1 cellular context compared by ENCODE assay signal in the genomic region with DNA sequence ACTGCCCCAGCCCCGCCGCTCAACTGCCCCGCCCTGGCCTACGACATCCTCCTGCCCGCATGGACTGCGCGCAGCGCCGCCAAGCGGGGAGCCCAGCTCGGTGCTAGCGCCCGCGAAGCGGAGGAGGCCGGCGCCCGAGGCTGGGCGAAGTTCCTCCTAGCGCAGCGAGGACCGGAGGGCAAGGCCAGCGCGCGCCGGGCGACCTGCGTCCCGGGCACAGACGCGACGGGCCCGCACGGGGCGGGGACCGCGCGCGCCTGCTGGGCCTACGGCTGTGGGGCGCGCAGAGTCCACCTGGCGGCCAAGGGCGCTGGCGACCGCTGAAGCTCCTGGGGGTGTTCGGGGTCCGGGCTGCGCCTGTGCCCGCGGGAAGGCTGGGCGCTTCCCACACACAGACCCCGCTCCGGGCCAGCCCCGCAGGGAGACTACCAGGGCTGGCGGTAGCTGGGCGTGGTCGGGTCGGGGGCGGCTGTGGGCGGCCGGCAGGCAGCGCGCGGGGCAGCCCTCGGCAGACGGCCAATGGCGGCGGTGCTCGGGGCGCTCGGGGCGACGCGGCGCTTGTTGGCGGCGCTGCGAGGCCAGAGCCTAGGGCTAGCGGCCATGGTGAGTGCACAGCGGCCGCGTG.
TF ChIP-seq lines count a peak whose summit lies in the region.

PCBD2 (plus strand) TSS at position 511 of the 625 bp plus-strand sequence; CDS start at position 520, 9 bp downstream.

TF ChIP-seq in K562, 482 proteins besides CTCF, POLR2A, EP300 and RAD21 (continued from another document and continues in another):
- TF ChIP-seq ZMIZ1 (IDR thresholded peaks at IDR 0.05; ENCODE audit: low read depth in 2 of 2, low read length in 2 of 2): no peak; a peak in 1 of 4 replicates
- TF ChIP-seq SAP30 (IDR thresholded peaks at IDR 0.05; ENCODE audit: borderline replicate concordance, insufficient read depth, low read depth, low read length, poor library complexity, severe bottlenecking): peak; percentile 31
- TF ChIP-seq, protein P1, sequence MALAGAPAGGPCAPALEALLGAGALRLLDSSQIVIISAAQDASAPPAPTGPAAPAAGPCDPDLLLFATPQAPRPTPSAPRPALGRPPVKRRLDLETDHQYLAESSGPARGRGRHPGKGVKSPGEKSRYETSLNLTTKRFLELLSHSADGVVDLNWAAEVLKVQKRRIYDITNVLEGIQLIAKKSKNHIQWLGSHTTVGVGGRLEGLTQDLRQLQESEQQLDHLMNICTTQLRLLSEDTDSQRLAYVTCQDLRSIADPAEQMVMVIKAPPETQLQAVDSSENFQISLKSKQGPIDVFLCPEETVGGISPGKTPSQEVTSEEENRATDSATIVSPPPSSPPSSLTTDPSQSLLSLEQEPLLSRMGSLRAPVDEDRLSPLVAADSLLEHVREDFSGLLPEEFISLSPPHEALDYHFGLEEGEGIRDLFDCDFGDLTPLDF (CRISPR knock-in tag; IDR thresholded peaks at IDR 0.05): peak; percentile 85
- TF ChIP-seq, protein P2, sequence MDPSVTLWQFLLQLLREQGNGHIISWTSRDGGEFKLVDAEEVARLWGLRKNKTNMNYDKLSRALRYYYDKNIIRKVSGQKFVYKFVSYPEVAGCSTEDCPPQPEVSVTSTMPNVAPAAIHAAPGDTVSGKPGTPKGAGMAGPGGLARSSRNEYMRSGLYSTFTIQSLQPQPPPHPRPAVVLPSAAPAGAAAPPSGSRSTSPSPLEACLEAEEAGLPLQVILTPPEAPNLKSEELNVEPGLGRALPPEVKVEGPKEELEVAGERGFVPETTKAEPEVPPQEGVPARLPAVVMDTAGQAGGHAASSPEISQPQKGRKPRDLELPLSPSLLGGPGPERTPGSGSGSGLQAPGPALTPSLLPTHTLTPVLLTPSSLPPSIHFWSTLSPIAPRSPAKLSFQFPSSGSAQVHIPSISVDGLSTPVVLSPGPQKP (CRISPR knock-in tag; IDR thresholded peaks at IDR 0.05): no peak
- no peak for TF ChIP-seq ZBTB8A (IDR thresholded peaks at IDR 0.05; ENCODE audit: partially characterized antibody)
- TF ChIP-seq ZNF644 (tag; IDR thresholded peaks at IDR 0.05; ENCODE audit: low read depth): no peak
- no peak for TF ChIP-seq ZNF23 (CRISPR knock-in tag; IDR thresholded peaks at IDR 0.05)
- TF ChIP-seq DEAF1 (CRISPR knock-in tag; IDR thresholded peaks at IDR 0.05): peak; percentile 78
- TF ChIP-seq, protein P3, sequence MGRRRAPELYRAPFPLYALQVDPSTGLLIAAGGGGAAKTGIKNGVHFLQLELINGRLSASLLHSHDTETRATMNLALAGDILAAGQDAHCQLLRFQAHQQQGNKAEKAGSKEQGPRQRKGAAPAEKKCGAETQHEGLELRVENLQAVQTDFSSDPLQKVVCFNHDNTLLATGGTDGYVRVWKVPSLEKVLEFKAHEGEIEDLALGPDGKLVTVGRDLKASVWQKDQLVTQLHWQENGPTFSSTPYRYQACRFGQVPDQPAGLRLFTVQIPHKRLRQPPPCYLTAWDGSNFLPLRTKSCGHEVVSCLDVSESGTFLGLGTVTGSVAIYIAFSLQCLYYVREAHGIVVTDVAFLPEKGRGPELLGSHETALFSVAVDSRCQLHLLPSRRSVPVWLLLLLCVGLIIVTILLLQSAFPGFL (CRISPR knock-in tag; IDR thresholded peaks at IDR 0.05): no peak
- TF ChIP-seq PHF20 (IDR thresholded peaks at IDR 0.05; ENCODE audit: partially characterized antibody): no peak
- peak; percentile 78; the same call in 1 of the 2 replicates for TF ChIP-seq GTF2E2 (tag; IDR thresholded peaks at IDR 0.05)
- TF ChIP-seq HNRNPK (IDR thresholded peaks at IDR 0.05; ENCODE audit: low read depth, low read length, poor library complexity, severe bottlenecking): peak; percentile 63
- no peak for TF ChIP-seq MED1 (CRISPR knock-in tag; IDR thresholded peaks at IDR 0.05; ENCODE audit: borderline replicate concordance)
- no peak for TF ChIP-seq BRD9 (IDR thresholded peaks at IDR 0.05; ENCODE audit: low read depth, partially characterized antibody)
- TF ChIP-seq FOXA3 (CRISPR knock-in tag; conservative IDR thresholded peaks at IDR 0.05 in 1 of 2, IDR thresholded peaks at IDR 0.05 in 1 of 2): no peak
- TF ChIP-seq ZNF263 (CRISPR knock-in tag; IDR thresholded peaks at IDR 0.05; ENCODE audit: borderline replicate concordance): peak; percentile 39; the same call in 1 of the 2 replicates
- no peak for TF ChIP-seq MAFG (tag; conservative IDR thresholded peaks at IDR 0.05)
- TF ChIP-seq ZFX (CRISPR knock-in tag; IDR thresholded peaks at IDR 0.05): peak; percentile 86
- TF ChIP-seq PKNOX1 (IDR thresholded peaks at IDR 0.05): no peak
- no peak for TF ChIP-seq CBX2 (IDR thresholded peaks at IDR 0.05; ENCODE audit: insufficient read depth, low read length, poor library complexity, severe bottlenecking)
- TF ChIP-seq CBFB (CRISPR knock-in tag; IDR thresholded peaks at IDR 0.05): peak; percentile 71; the same call in 1 of the 2 replicates
- peak; percentile 30 for TF ChIP-seq C11orf30 (IDR thresholded peaks at IDR 0.05; ENCODE audit: low read depth)
- TF ChIP-seq FIP1L1 (IDR thresholded peaks at IDR 0.05; ENCODE audit: low read depth, low read length, poor library complexity, severe bottlenecking): peak; percentile 97
- TF ChIP-seq, protein P4, sequence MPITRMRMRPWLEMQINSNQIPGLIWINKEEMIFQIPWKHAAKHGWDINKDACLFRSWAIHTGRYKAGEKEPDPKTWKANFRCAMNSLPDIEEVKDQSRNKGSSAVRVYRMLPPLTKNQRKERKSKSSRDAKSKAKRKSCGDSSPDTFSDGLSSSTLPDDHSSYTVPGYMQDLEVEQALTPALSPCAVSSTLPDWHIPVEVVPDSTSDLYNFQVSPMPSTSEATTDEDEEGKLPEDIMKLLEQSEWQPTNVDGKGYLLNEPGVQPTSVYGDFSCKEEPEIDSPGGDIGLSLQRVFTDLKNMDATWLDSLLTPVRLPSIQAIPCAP (CRISPR knock-in tag; IDR thresholded peaks at IDR 0.05; ENCODE audit: borderline replicate concordance): no peak
- no peak for TF ChIP-seq RAD51 (IDR thresholded peaks at IDR 0.05; ENCODE audit: borderline replicate concordance, low read depth)
- peak; percentile 70 for TF ChIP-seq TBP (optimal IDR thresholded peaks at IDR 0.05; ENCODE audit: low read depth, low read length)
- peak in 1 of 2 experiments; percentile 75; a peak in 2 of 4 replicates for TF ChIP-seq NRF1 (conservative IDR thresholded peaks at IDR 0.05 in 1 of 2, IDR thresholded peaks at IDR 0.05 in 1 of 2)
- TF ChIP-seq CBFA2T2 (conservative IDR thresholded peaks at IDR 0.05): no peak
- TF ChIP-seq PCBP2 (IDR thresholded peaks at IDR 0.05; ENCODE audit: low read depth, low read length, poor library complexity, severe bottlenecking): no peak
- TF ChIP-seq GMEB1 (CRISPR knock-in tag; IDR thresholded peaks at IDR 0.05): peak; percentile 52
- TF ChIP-seq ESRRA (IDR thresholded peaks at IDR 0.05; ENCODE audit: borderline replicate concordance, low read depth): peak; percentile 48; the same call in 1 of the 2 replicates
- no peak for TF ChIP-seq ZNF133 (CRISPR knock-in tag; IDR thresholded peaks at IDR 0.05)
- TF ChIP-seq, protein P5, sequence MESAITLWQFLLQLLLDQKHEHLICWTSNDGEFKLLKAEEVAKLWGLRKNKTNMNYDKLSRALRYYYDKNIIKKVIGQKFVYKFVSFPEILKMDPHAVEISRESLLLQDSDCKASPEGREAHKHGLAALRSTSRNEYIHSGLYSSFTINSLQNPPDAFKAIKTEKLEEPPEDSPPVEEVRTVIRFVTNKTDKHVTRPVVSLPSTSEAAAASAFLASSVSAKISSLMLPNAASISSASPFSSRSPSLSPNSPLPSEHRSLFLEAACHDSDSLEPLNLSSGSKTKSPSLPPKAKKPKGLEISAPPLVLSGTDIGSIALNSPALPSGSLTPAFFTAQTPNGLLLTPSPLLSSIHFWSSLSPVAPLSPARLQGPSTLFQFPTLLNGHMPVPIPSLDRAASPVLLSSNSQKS (CRISPR knock-in tag; IDR thresholded peaks at IDR 0.05): no peak
- TF ChIP-seq SIRT6 (IDR thresholded peaks at IDR 0.05; ENCODE audit: low read depth, low read length): no peak
- 0 out of 2 replicates have a peak, but pooled peaks have one; percentile 33 for TF ChIP-seq FOXP1 (CRISPR knock-in tag; IDR thresholded peaks at IDR 0.05)
- TF ChIP-seq XRCC4 (IDR thresholded peaks at IDR 0.05; ENCODE audit: extremely low read depth, insufficient read depth, insufficient read length): no peak
- TF ChIP-seq, protein P6, sequence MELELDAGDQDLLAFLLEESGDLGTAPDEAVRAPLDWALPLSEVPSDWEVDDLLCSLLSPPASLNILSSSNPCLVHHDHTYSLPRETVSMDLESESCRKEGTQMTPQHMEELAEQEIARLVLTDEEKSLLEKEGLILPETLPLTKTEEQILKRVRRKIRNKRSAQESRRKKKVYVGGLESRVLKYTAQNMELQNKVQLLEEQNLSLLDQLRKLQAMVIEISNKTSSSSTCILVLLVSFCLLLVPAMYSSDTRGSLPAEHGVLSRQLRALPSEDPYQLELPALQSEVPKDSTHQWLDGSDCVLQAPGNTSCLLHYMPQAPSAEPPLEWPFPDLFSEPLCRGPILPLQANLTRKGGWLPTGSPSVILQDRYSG (tag; conservative IDR thresholded peaks at IDR 0.05; ENCODE audit: low read depth): no peak
- no peak for TF ChIP-seq CBFA2T3 (IDR thresholded peaks at IDR 0.05)
- TF ChIP-seq, protein P7, sequence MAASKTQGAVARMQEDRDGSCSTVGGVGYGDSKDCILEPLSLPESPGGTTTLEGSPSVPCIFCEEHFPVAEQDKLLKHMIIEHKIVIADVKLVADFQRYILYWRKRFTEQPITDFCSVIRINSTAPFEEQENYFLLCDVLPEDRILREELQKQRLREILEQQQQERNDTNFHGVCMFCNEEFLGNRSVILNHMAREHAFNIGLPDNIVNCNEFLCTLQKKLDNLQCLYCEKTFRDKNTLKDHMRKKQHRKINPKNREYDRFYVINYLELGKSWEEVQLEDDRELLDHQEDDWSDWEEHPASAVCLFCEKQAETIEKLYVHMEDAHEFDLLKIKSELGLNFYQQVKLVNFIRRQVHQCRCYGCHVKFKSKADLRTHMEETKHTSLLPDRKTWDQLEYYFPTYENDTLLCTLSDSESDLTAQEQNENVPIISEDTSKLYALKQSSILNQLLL (CRISPR knock-in tag; IDR thresholded peaks at IDR 0.05; ENCODE audit: borderline replicate concordance): no peak
- TF ChIP-seq PCBP1 (IDR thresholded peaks at IDR 0.05; ENCODE audit: low read depth, low read length, poor library complexity, severe bottlenecking): no peak
- no peak for TF ChIP-seq RBM15 (IDR thresholded peaks at IDR 0.05; ENCODE audit: insufficient read depth, low read length)
- peak; percentile 42; the same call in 1 of the 2 replicates for TF ChIP-seq CAMTA2 (CRISPR knock-in tag; conservative IDR thresholded peaks at IDR 0.05)
